In genomic region chr11:68312780-68313573, GRCh38 we compare ENCODE assay signal across 8 cellular contexts. TPM values are rescaled to one million over a fixed set of nuclear protein-coding genes. Genes with fewer than 3 reads are reported as not detected.
A peak's percentile ranks its signal among the peaks of the same experiment; 100 is the strongest.
DNase-seq lines count a peak whose midpoint lies in the region; ATAC-seq and TF ChIP-seq lines count a peak whose summit lies in the region.

No MANE protein-coding gene starts in this region.

- peak overlapping the region; percentile 99 for H3K9ac ChIP-seq in BLaER1
- H3K9ac ChIP-seq in skeletal muscle tissue (ENCODE audit: low read depth in 1 of 3, low read length in 3 of 3): peak overlapping the region; percentile 53 to 89 (median 82)

- peak overlapping the region; percentile 91 for H3K4me3 Mint-ChIP-seq in activated naive CD4-positive, alpha-beta T cell treated with anti-CD3 and anti-CD28 coated beads for 36 hours

- no peak for TF ChIP-seq CTCF in HEK293 (tag by site-specific recombination; IDR thresholded peaks at IDR 0.05)

- H3K36me3 Mint-ChIP-seq in activated naive CD4-positive, alpha-beta T cell treated with anti-CD3 and anti-CD28 coated beads for 36 hours (ENCODE audit: low read depth): peaks cover 4% of the 10 kb centered on the region

- peak overlapping the region; percentile 99 for H3K27ac ChIP-seq in BLaER1
- H3K27ac ChIP-seq in HEK293 (ENCODE audit: extremely low read depth, low read depth, low read length): peak overlapping the region; percentile 48; the same call in 1 of the 2 replicates
- peak overlapping the region; percentile 71 for H3K27ac ChIP-seq in skeletal muscle tissue (ENCODE audit: low read depth, low read length)

- intact Hi-C loops in activated naive CD4-positive, alpha-beta T cell treated with anti-CD3 and anti-CD28 coated beads for 36 hours (cut with micrococcal nuclease): loop anchor here (2.0 kb wide), 1 partner anchor 72 kb away; no protein-coding TSS in a partner anchor
- intact Hi-C loops in left ventricle myocardium superior (cut with micrococcal nuclease): loop anchor here (5.0 kb wide), 1 partner anchor 69 kb away; no protein-coding TSS in a partner anchor

- H3K27me3 Mint-ChIP-seq in activated naive CD4-positive, alpha-beta T cell treated with anti-CD3 and anti-CD28 coated beads for 36 hours (ENCODE audit: low read depth): no peaks in the 10 kb centered on the region

- no peaks in the 10 kb centered on the region for H3K27me3 ChIP-seq in BLaER1
- H3K27me3 ChIP-seq in skeletal muscle tissue (ENCODE audit: control insufficient read depth in 3 of 3, insufficient read depth in 3 of 3, low read length in 3 of 3): no peaks in the 10 kb centered on the region

- H3K4me2 ChIP-seq in BLaER1: peak overlapping the region; percentile 95

- peak overlapping the region; percentile 99 for H3K4me3 ChIP-seq in BLaER1
- H3K4me3 ChIP-seq in HEK293 (ENCODE audit: low read depth, low read length): peak overlapping the region; percentile 70
- H3K4me3 ChIP-seq in skeletal muscle tissue (ENCODE audit: low read length in 3 of 3): peak overlapping the region; percentile 74 to 79 (median 77)

- H3K36me3 ChIP-seq in BLaER1: peaks cover 14% of the 10 kb centered on the region
- H3K36me3 ChIP-seq in HEK293 (ENCODE audit: control insufficient read depth in 2 of 2, insufficient read depth in 1 of 2, low read length in 2 of 2): no peaks in the 10 kb centered on the region
- H3K36me3 ChIP-seq in skeletal muscle tissue (ENCODE audit: control insufficient read depth in 3 of 3, insufficient read depth in 3 of 3, low read length in 3 of 3): no peaks in the 10 kb centered on the region

- CTCF ChIA-PET in HEK293 (lab: Yijun Ruan, JAX): interaction anchor here (0.6 kb wide), 1 partner anchor 478 kb away, joined by 3 read pairs; no protein-coding TSS in a partner anchor
- CTCF ChIA-PET in activated naive CD4-positive, alpha-beta T cell treated with anti-CD3 and anti-CD28 coated beads for 36 hours (lab: Charles Lee): interaction anchor here (1.8 kb wide), 1 partner anchor 70 kb away, joined by 7 read pairs; no protein-coding TSS in a partner anchor

- no peaks in the 10 kb centered on the region for H3K9me3 Mint-ChIP-seq in activated naive CD4-positive, alpha-beta T cell treated with anti-CD3 and anti-CD28 coated beads for 36 hours

- H4K20me1 ChIP-seq in BLaER1: peaks cover 38% of the 10 kb centered on the region

- no peaks in the 10 kb centered on the region for H3K9me3 ChIP-seq in BLaER1
- no peaks in the 10 kb centered on the region for H3K9me3 ChIP-seq in HEK293 (ENCODE audit: control insufficient read depth, insufficient read depth, low read depth, low read length)
- no peaks in the 10 kb centered on the region for H3K9me3 ChIP-seq in skeletal muscle tissue (ENCODE audit: control insufficient read depth in 3 of 3, low read length in 3 of 3)

- H3K27ac Mint-ChIP-seq in activated naive CD4-positive, alpha-beta T cell treated with anti-CD3 and anti-CD28 coated beads for 36 hours: no peak overlapping the region

- ATAC-seq in left ventricle myocardium superior (peak; percentile 3), GM21423 (IDR thresholded peaks at IDR 0.05; ENCODE audit: unreplicated experiment) (no peak)

- H3K4me1 ChIP-seq in BLaER1: peaks cover 81% of the 10 kb centered on the region
- H3K4me1 ChIP-seq in HEK293 (ENCODE audit: control insufficient read depth, insufficient read depth, low read length): no peaks in the 10 kb centered on the region
- peaks cover 43 to 45% (median 44%) of the 10 kb centered on the region in 3 donors for H3K4me1 ChIP-seq in skeletal muscle tissue (ENCODE audit: control insufficient read depth in 3 of 3, insufficient read depth in 3 of 3, low read length in 3 of 3)

- peak; percentile 45 for DNase-seq in activated naive CD4-positive, alpha-beta T cell treated with anti-CD3 and anti-CD28 coated beads for 36 hours
- no peak for DNase-seq in left ventricle myocardium superior
- no peak for DNase-seq in H4 (ENCODE audit: low spot score)
- no peak for DNase-seq in pons (ENCODE audit: low spot score)

- POLR2A ChIA-PET in HEK293 (lab: Yijun Ruan, JAX): no interaction called here

- peaks cover 21% of the 10 kb centered on the region for H3K4me1 Mint-ChIP-seq in activated naive CD4-positive, alpha-beta T cell treated with anti-CD3 and anti-CD28 coated beads for 36 hours (ENCODE audit: low read depth)

TF ChIP-seq in HEK293, 187 proteins besides CTCF, POLR2A, EP300 and RAD21 (continues in another document):
- TF ChIP-seq HIC1 (tag by site-specific recombination; IDR thresholded peaks at IDR 0.05) (0 out of 2 replicates have a peak, but pooled peaks have one; percentile 19), ZNF843 (tag by site-specific recombination; IDR thresholded peaks at IDR 0.05) (no peak), ZBTB20 (tag by site-specific recombination; IDR thresholded peaks at IDR 0.05) (peak; percentile 70), ZNF549 (tag by site-specific recombination; IDR thresholded peaks at IDR 0.05) (no peak), ZBTB11 (tag by site-specific recombination; conservative IDR thresholded peaks at IDR 0.05; ENCODE audit: low read depth) (peak; percentile 43; the same call in 1 of the 2 replicates), ZNF621 (tag by site-specific recombination; IDR thresholded peaks at IDR 0.05) (no peak), GFI1B (tag by site-specific recombination; IDR thresholded peaks at IDR 0.05) (no peak), HOXC10 (CRISPR knock-in tag; IDR thresholded peaks at IDR 0.05) (no peak), ZEB2 (tag by site-specific recombination; IDR thresholded peaks at IDR 0.05) (0 out of 2 replicates have a peak, but pooled peaks have one; percentile 33), ZSCAN16 (tag by site-specific recombination; IDR thresholded peaks at IDR 0.05) (no peak), ZNF560 (tag by site-specific recombination; IDR thresholded peaks at IDR 0.05; ENCODE audit: borderline replicate concordance) (no peak), GLI2 (tag by site-specific recombination; IDR thresholded peaks at IDR 0.05; ENCODE audit: borderline replicate concordance, low read depth) (no peak), ZNF600 (tag by site-specific recombination; IDR thresholded peaks at IDR 0.05) (no peak), ZBTB8A (tag by site-specific recombination; IDR thresholded peaks at IDR 0.05) (peak; percentile 65), ZNF175 (tag by site-specific recombination; IDR thresholded peaks at IDR 0.05) (no peak)
- TF ChIP-seq, protein P1, sequence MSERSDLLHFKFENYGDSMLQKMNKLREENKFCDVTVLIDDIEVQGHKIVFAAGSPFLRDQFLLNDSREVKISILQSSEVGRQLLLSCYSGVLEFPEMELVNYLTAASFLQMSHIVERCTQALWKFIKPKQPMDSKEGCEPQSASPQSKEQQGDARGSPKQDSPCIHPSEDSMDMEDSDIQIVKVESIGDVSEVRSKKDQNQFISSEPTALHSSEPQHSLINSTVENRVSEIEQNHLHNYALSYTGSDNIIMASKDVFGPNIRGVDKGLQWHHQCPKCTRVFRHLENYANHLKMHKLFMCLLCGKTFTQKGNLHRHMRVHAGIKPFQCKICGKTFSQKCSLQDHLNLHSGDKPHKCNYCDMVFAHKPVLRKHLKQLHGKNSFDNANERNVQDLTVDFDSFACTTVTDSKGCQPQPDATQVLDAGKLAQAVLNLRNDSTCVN (tag by site-specific recombination; optimal IDR thresholded peaks at IDR 0.05): peak; percentile 73

RNA-seq across cellular contexts. Expression of gene LRP5, which starts 0.6 kb away (rescaled TPM):
- 10 to 100 TPM; 14.3 to 17.1 TPM for total RNA-seq in activated naive CD4-positive, alpha-beta T cell treated with anti-CD3 and anti-CD28 coated beads for 36 hours
- 64.8 TPM for total RNA-seq in left ventricle myocardium superior
- 31.3 TPM for total RNA-seq in skeletal muscle tissue
- total RNA-seq in H4 (2014; rRNA removed; shearing (Covaris generic)): 14.1 and 22.7 TPM in 2 replicates

RNA-seq across cellular contexts. Expression of gene C11orf24, which starts 41.2 kb away (rescaled TPM):
- 10 to 100 TPM; 28.5 to 29.5 TPM for total RNA-seq in activated naive CD4-positive, alpha-beta T cell treated with anti-CD3 and anti-CD28 coated beads for 36 hours
- total RNA-seq in left ventricle myocardium superior (23.9 TPM), skeletal muscle tissue (12.0 TPM)
- total RNA-seq in H4 (2014; rRNA removed; shearing (Covaris generic)): 61.7 and 62.5 TPM in 2 replicates

Comparison
In these comparisons a context has a peak if more than half of its experiments do, and no peak if none do; other contexts are left out.
1. H3K27ac ChIP-seq: peak in every context shown above with its lines; median percentile 99 in BLaER1; 71 in skeletal muscle tissue; 48 in HEK293.